Comparison of ENCODE assay signal across 8 cellular contexts in the genomic region with DNA sequence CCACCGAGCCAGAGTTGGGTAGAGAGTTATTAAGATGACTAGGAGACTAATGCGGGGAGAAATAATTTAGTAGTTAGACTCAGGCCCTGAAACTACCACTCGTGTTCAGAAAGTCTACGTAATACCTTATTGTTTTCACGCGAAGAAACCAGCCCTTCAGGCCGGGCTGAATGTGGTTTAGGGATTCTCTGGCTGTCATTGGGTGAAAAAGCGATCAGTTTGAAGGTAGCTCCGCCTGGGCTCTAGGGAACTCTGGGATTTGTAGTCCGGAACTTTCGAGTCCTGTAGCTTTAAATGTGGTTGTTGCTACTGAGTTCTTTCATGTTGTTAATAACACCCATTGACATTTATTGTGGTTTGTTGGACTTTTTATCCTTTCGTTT. TPM values are rescaled to one million over a fixed set of nuclear protein-coding genes. Genes with fewer than 3 reads are reported as not detected.
A peak's percentile ranks its signal among the peaks of the same experiment; 100 is the strongest.
DNase-seq lines count a peak whose midpoint lies in the region; ATAC-seq and TF ChIP-seq lines count a peak whose summit lies in the region.

No MANE protein-coding gene starts in this region.

- no peak for TF ChIP-seq CTCF in colonic mucosa (IDR thresholded peaks at IDR 0.05)

- DNase-seq in AG08396 (ENCODE audit: low spot score) (peak; percentile 88), NCI-H345 treated with DMSO at 0.1 percent for 48 hours (lab: John Stamatoyannopoulos, UW; ENCODE audit: unreplicated experiment) (peak; percentile 97), colonic mucosa (peak; percentile 90)
- DNase-seq in activated CD4-positive, CD25-positive, alpha-beta regulatory T cell treated with anti-CD3 and anti-CD28 coated beads, Interleukin-2, amount 50 U/mL, for 16 hours (ENCODE audit: low read depth, low spot score): peak; percentile 76
- peak; percentile 38 to 68 for DNase-seq in stimulated activated CD4-positive, alpha-beta T cell treated with anti-CD3 and anti-CD28 coated beads, Interleukin-1b, Interleukin-23, amount 100 ng/mL, for 4 hours (ENCODE audit: low read depth in 2 of 2)

- no peaks in the 10 kb centered on the region for H3K9me3 ChIP-seq in colonic mucosa

- H3K27me3 ChIP-seq in colonic mucosa (no peaks in the 10 kb centered on the region), layer of hippocampus (ENCODE audit: control insufficient read depth, insufficient read depth, low read length) (no peaks in the 10 kb centered on the region)

- peak overlapping the region; percentile 32 to 95 for H3K9ac ChIP-seq in colonic mucosa (ENCODE audit: low read depth in 2 of 2, low read length in 2 of 2)

- ATAC-seq in GM19025 (IDR thresholded peaks at IDR 0.05; ENCODE audit: low read depth, unreplicated experiment): peak; percentile 42
- ATAC-seq in HG03342 (IDR thresholded peaks at IDR 0.05; ENCODE audit: unreplicated experiment): peak; percentile 62

- H3K36me3 ChIP-seq in colonic mucosa: no peaks in the 10 kb centered on the region

- peak overlapping the region; percentile 63 for H3K4me3 ChIP-seq in colonic mucosa

- H3K27ac ChIP-seq in colonic mucosa (peak overlapping the region; percentile 97), layer of hippocampus (ENCODE audit: low read depth, low read length) (peak overlapping the region; percentile 96)

- H3K4me1 ChIP-seq in colonic mucosa: no peaks in the 10 kb centered on the region

- intact Hi-C loops in colonic mucosa (cut with DNase I): no loop called here

RNA-seq across cellular contexts. Expression of a gene that starts 0.5 kb away (rescaled TPM):
- 10 to 100 TPM in 1 of 2 donors, 1 to 10 TPM in 1; 7.9 to 12.0 TPM for total RNA-seq in colonic mucosa

Comparison
In these comparisons a context has a peak if more than half of its experiments do, and no peak if none do; other contexts are left out.
1. Peak in every context shown above with its lines: DNase-seq, ATAC-seq, H3K4me3 ChIP-seq and H3K27ac ChIP-seq.